10 cellular contexts compared by ENCODE assay signal in genomic region chr6:166257911-166258318, GRCh38. TPM values are rescaled to one million over a fixed set of nuclear protein-coding genes. Genes with fewer than 3 reads are reported as not detected.
DNase-seq lines count a peak whose midpoint lies in the region; ATAC-seq and TF ChIP-seq lines count a peak whose summit lies in the region.
"Had no signal": no experiment of that assay in that cellular context is flagged by ENCODE, and none has a peak within 500 bp of the region (broad histone marks: within the 10 kb centered on the region; RNA-seq: fewer than 3 reads in every experiment).

No MANE protein-coding gene starts in this region.

- intact Hi-C loops in HCT116 (cut with micrococcal nuclease), result no loop called here

- RAD21 ChIA-PET in HCT116 (lab: Charles Lee; ENCODE audit: low non-redundant PET in 1 of 2, low total read pairs in 2 of 2, uncharacterized antibody in 2 of 2, unreplicated experiment in 2 of 2), result no interaction called here

- H3K27me3 Mint-ChIP-seq in T-cell, result peaks cover 0 to 27% of the 10 kb centered on the region in 2 donors
- H3K27me3 Mint-ChIP-seq in central memory CD8-positive, alpha-beta T cell, result no peaks in the 10 kb centered on the region

- CTCF ChIA-PET in HCT116 (lab: Charles Lee), result no interaction called here
- CTCF ChIA-PET in T-cell (lab: Charles Lee), result interaction anchor here in 1 of 2 donors (0.6 kb wide), 1 partner anchor 68 kb away, joined by 5 read pairs; no protein-coding TSS in a partner anchor
- CTCF ChIA-PET in RWPE1 (lab: Yijun Ruan, JAX), result no interaction called here

- peaks cover 13 to 62% (median 14%) of the 10 kb centered on the region in 3 donors for H3K4me1 Mint-ChIP-seq in T-cell
- peaks cover 54% of the 10 kb centered on the region for H3K4me1 Mint-ChIP-seq in central memory CD8-positive, alpha-beta T cell

- ATAC-seq in HCT116 (peak; percentile 69), T-cell (replicated peaks in 1 of 4) (peak in 2 of 4 experiments; percentile 54 to 63)
- peak; percentile 26 for ATAC-seq in central memory CD8-positive, alpha-beta T cell (replicated peaks; ENCODE audit: extremely low read depth, poor library complexity, severe bottlenecking)
- ATAC-seq: gastroesophageal sphincter had no signal

- no peaks in the 10 kb centered on the region for H3K9me3 ChIP-seq in HCT116 (ENCODE audit: control insufficient read depth in 1 of 2, insufficient read depth in 1 of 2, low read depth in 1 of 2, low read length in 2 of 2)
- H3K9me3 ChIP-seq: gastroesophageal sphincter had no signal

- POLR2A ChIA-PET in HCT116 (lab: Charles Lee), result no interaction called here
- POLR2A ChIA-PET in T-cell (lab: Charles Lee), result interaction anchor here in 1 of 2 donors (1.0 kb wide), 1 partner anchor 24 kb away, joined by 3 read pairs; no protein-coding TSS in a partner anchor
- POLR2A ChIA-PET in RWPE1 (lab: Yijun Ruan, JAX; ENCODE audit: low non-redundant PET), result no interaction called here

- no TSS peak for BruUV-seq in HCT116 (replicated peaks; lab: Mats Ljungman, UMichigan)

- DNase-seq in HCT116 (ENCODE audit: low read depth, low spot score) (no peak), T-cell (no peak), cerebellar cortex (ENCODE audit: low spot score) (no peak), RWPE1 (ENCODE audit: low spot score) (no peak), NCI-H446 (lab: John Stamatoyannopoulos, UW) (no peak)
- no peak for DNase-seq in central memory CD8-positive, alpha-beta T cell (ENCODE audit: low spot score in 2 of 2)
- peak; percentile 22 to 42 for DNase-seq in stimulated activated CD4-positive, alpha-beta T cell treated with anti-CD3 and anti-CD28 coated beads, Interleukin-2, amount 100 ng/mL, for 24 hours
- DNase-seq: dermis blood vessel endothelial cell, WERI-Rb-1 had no signal

- peak overlapping the region; percentile 21; the same call in 1 of the 2 replicates for H3K4me2 ChIP-seq in HCT116 (ENCODE audit: low read length)

- no peak for TF ChIP-seq RAD21 in HCT116 (IDR thresholded peaks at IDR 0.05; ENCODE audit: low read depth)

- H3K9me2 ChIP-seq in HCT116 (ENCODE audit: insufficient read depth), result no peaks in the 10 kb centered on the region

- no peaks in the 10 kb centered on the region for H3K36me3 ChIP-seq in HCT116 (ENCODE audit: control insufficient read depth in 1 of 2, insufficient read depth in 2 of 2, low read length in 2 of 2)
- H3K36me3 ChIP-seq: gastroesophageal sphincter, WERI-Rb-1 had no signal

- H3K79me2 ChIP-seq in HCT116 (ENCODE audit: insufficient read depth, low read length), result no peaks in the 10 kb centered on the region

- peaks cover 0 to 3% (median 0%) of the 10 kb centered on the region in 3 donors for H3K9me3 Mint-ChIP-seq in T-cell
- no peaks in the 10 kb centered on the region for H3K9me3 Mint-ChIP-seq in central memory CD8-positive, alpha-beta T cell

- H2AFZ ChIP-seq in HCT116 (ENCODE audit: low read depth, low read length, poor library complexity, severe bottlenecking), result no peak overlapping the region

- TF ChIP-seq CTCF in HCT116 (IDR thresholded peaks at IDR 0.05 in 2 of 3, conservative IDR thresholded peaks at IDR 0.05 in 1 of 3; ENCODE audit: borderline replicate concordance in 1 of 3, insufficient read depth in 1 of 3, low read depth in 2 of 3, low read length in 2 of 3) (no peak), RWPE1 (conservative IDR thresholded peaks at IDR 0.05; ENCODE audit: low read depth) (no peak)

- peaks cover 0 to 19% of the 10 kb centered on the region in 2 experiments; a peak in 2 of 4 replicates for H3K4me1 ChIP-seq in HCT116 (ENCODE audit: control insufficient read depth in 1 of 2, insufficient read depth in 2 of 2, low read length in 2 of 2)

- no peak overlapping the region for H3K9ac ChIP-seq in HCT116 (ENCODE audit: low read length)

- peak overlapping the region in 2 of 3 donors; percentile 17 to 63 for H3K4me3 Mint-ChIP-seq in T-cell
- H3K4me3 Mint-ChIP-seq in central memory CD8-positive, alpha-beta T cell, result peak overlapping the region; percentile 75

- no peak for TF ChIP-seq POLR2A in HCT116 (IDR thresholded peaks at IDR 0.05; ENCODE audit: borderline replicate concordance, extremely low read depth, insufficient read depth, insufficient read length)

- no peak overlapping the region for H3K4me3 ChIP-seq in HCT116 (replicated peaks in 1 of 2; ENCODE audit: low read depth in 1 of 2, low read length in 2 of 2)
- H3K4me3 ChIP-seq: gastroesophageal sphincter had no signal

- H3K27me3 ChIP-seq in HCT116 (ENCODE audit: insufficient read depth, low read length), result no peaks in the 10 kb centered on the region

- H3K36me3 Mint-ChIP-seq in T-cell, result no peaks in the 10 kb centered on the region
- peaks cover 9% of the 10 kb centered on the region for H3K36me3 Mint-ChIP-seq in central memory CD8-positive, alpha-beta T cell (ENCODE audit: insufficient read depth)

- no peaks in the 10 kb centered on the region for H4K20me1 ChIP-seq in HCT116 (ENCODE audit: insufficient read depth)

- H3K27ac ChIP-seq in HCT116 (ENCODE audit: low read depth, low read length), result no peak overlapping the region
- H3K27ac ChIP-seq in RWPE1, result no peak overlapping the region
- H3K27ac ChIP-seq: WERI-Rb-1 had no signal

- H3K27ac Mint-ChIP-seq in T-cell, result peak overlapping the region in 1 of 2 donors; percentile 97
- H3K27ac Mint-ChIP-seq in central memory CD8-positive, alpha-beta T cell (ENCODE audit: low read depth), result peak overlapping the region; percentile 95

TF ChIP-seq in HCT116, 20 proteins besides CTCF, POLR2A, EP300 and RAD21:
- TF ChIP-seq MAX (IDR thresholded peaks at IDR 0.05) (0 out of 2 replicates have a peak, but pooled peaks have one; percentile 35), JUND (IDR thresholded peaks at IDR 0.05) (peak; percentile 63), SIN3A (IDR thresholded peaks at IDR 0.05; ENCODE audit: low read depth) (peak; percentile 22; the same call in 1 of the 2 replicates), SP1 (IDR thresholded peaks at IDR 0.05; ENCODE audit: low read depth) (no peak), FOSL1 (IDR thresholded peaks at IDR 0.05; ENCODE audit: low read depth) (peak; percentile 49), EZH2 (IDR thresholded peaks at IDR 0.05) (no peak), TCF7L2 (IDR thresholded peaks at IDR 0.05; ENCODE audit: borderline replicate concordance, extremely low read depth, insufficient read depth, insufficient read length) (no peak), CBX3 (IDR thresholded peaks at IDR 0.05; ENCODE audit: low read depth) (no peak)
TF ChIP-seq in HCT116: peak in this region for 4.

RNA-seq across cellular contexts. Expression of gene PRR18, which starts 50.3 kb away (rescaled TPM):
- total RNA-seq in HCT116 (2021; ENCODE audit: unreplicated experiment) (not detected), T-cell (not detected)
- not detected in 2 replicates for polyA plus RNA-seq in HCT116 (2012)
- total RNA-seq: dermis blood vessel endothelial cell, gastroesophageal sphincter had no signal

Comparison
In these comparisons a context has a peak if more than half of its experiments do, and no peak if none do; other contexts are left out.
1. DNase-seq: peak in stimulated activated CD4-positive, alpha-beta T cell treated with anti-CD3 and anti-CD28 coated beads, Interleukin-2, amount 100 ng/mL, for 24 hours (2 of 2); none in HCT116 (single experiment), T-cell (0 of 34), central memory CD8-positive, alpha-beta T cell (0 of 2), cerebellar cortex (single experiment), RWPE1 (single experiment) and NCI-H446 (0 of 2).